8 cellular contexts compared by ENCODE assay signal in genomic region chr1:211328084-211328694, GRCh38. TPM values are rescaled to one million over a fixed set of nuclear protein-coding genes. Genes with fewer than 3 reads are reported as not detected.
DNase-seq lines count a peak whose midpoint lies in the region; ATAC-seq and TF ChIP-seq lines count a peak whose summit lies in the region.

No MANE protein-coding gene starts in this region.

- 89% methylated on average over 11 of the region's 11 CpGs for WGBS in suprapubic skin

- peaks cover 20% of the 10 kb centered on the region for H3K36me3 Mint-ChIP-seq in activated CD4-positive, alpha-beta T cell treated with anti-CD3 and anti-CD28 coated beads, Interleukin-2, amount 10 ng/mL, durations not matched to agents 24 days and 14 days (ENCODE audit: low read depth)
- no peaks in the 10 kb centered on the region for H3K36me3 Mint-ChIP-seq in T-cell

- POLR2A ChIA-PET in T-cell (lab: Charles Lee), result interaction anchor here in 1 of 2 donors (0.5 to 1.8 kb wide), 2 partner anchors 8 to 99 kb away, joined by 3 to 7 read pairs; no protein-coding TSS in a partner anchor

- DNase-seq in activated CD4-positive, alpha-beta T cell treated with anti-CD3 and anti-CD28 coated beads, Interleukin-2, amount 10 ng/mL, durations not matched to agents 24 days and 14 days, result peak; percentile 55
- DNase-seq in activated CD4-positive, alpha-beta T cell treated with anti-CD3 and anti-CD28 coated beads, Interleukin-2, amount 50 U/mL, for 48 hours, result no peak
- DNase-seq in T-cell, result peak in 1 of 34 experiments; percentile 18
- no peak for DNase-seq in suprapubic skin (ENCODE audit: low spot score in 2 of 2)
- DNase-seq in iPS-NIHi7 (ENCODE audit: extremely low spot score), result no peak

- CTCF ChIA-PET in T-cell (lab: Charles Lee), result interaction anchor here (0.8 to 2.3 kb wide), 6 partner anchors 26 to 186 kb away, joined by 3 to 9 read pairs (median 3); no protein-coding TSS in a partner anchor

- no peak for TF ChIP-seq CTCF in suprapubic skin (IDR thresholded peaks at IDR 0.05)

- H3K4me1 Mint-ChIP-seq in activated CD4-positive, alpha-beta T cell treated with anti-CD3 and anti-CD28 coated beads, Interleukin-2, amount 10 ng/mL, durations not matched to agents 24 days and 14 days, result peaks cover 76% of the 10 kb centered on the region
- H3K4me1 Mint-ChIP-seq in T-cell, result peaks cover 74 to 82% (median 78%) of the 10 kb centered on the region in 3 donors

- no peaks in the 10 kb centered on the region for H3K9me3 Mint-ChIP-seq in activated CD4-positive, alpha-beta T cell treated with anti-CD3 and anti-CD28 coated beads, Interleukin-2, amount 10 ng/mL, durations not matched to agents 24 days and 14 days
- H3K9me3 Mint-ChIP-seq in T-cell, result no peaks in the 10 kb centered on the region

- no peaks in the 10 kb centered on the region for H3K27me3 Mint-ChIP-seq in activated CD4-positive, alpha-beta T cell treated with anti-CD3 and anti-CD28 coated beads, Interleukin-2, amount 10 ng/mL, durations not matched to agents 24 days and 14 days
- no peaks in the 10 kb centered on the region for H3K27me3 Mint-ChIP-seq in T-cell

- H3K27me3 ChIP-seq in suprapubic skin, result no peaks in the 10 kb centered on the region

- H3K4me3 ChIP-seq in iPS-18c (ENCODE audit: insufficient read depth, low read depth, low read length), result 0 out of 2 replicates have a peak overlapping the region, but pooled peaks have one; percentile 66
- peak overlapping the region; percentile 79 for H3K4me3 ChIP-seq in suprapubic skin

- ATAC-seq in T-cell (replicated peaks in 1 of 4) (no peak), GM18873 (IDR thresholded peaks at IDR 0.05; ENCODE audit: low FRiP score, unreplicated experiment) (no peak), GM19035 (IDR thresholded peaks at IDR 0.05; ENCODE audit: unreplicated experiment) (no peak)

- intact Hi-C loops in activated CD4-positive, alpha-beta T cell treated with anti-CD3 and anti-CD28 coated beads, Interleukin-2, amount 10 ng/mL, durations not matched to agents 24 days and 14 days (cut with micrococcal nuclease), result loop anchor here (1.0 to 5.0 kb wide), 4 partner anchors 9 to 504 kb away; partner anchors contain the start of genes LPGAT1 and SLC30A1

- TF ChIP-seq POLR2A in suprapubic skin (IDR thresholded peaks at IDR 0.05), result no peak

- H3K36me3 ChIP-seq in suprapubic skin, result no peaks in the 10 kb centered on the region

- H3K9me3 ChIP-seq in iPS-18c (ENCODE audit: control insufficient read depth, insufficient read depth, low read length) (no peaks in the 10 kb centered on the region), suprapubic skin (no peaks in the 10 kb centered on the region)

- no peak for TF ChIP-seq EP300 in suprapubic skin (IDR thresholded peaks at IDR 0.05)

- H3K4me1 ChIP-seq in suprapubic skin, result peaks cover 49% of the 10 kb centered on the region

- H3K27ac ChIP-seq in suprapubic skin, result no peak overlapping the region

- H3K4me3 Mint-ChIP-seq in activated CD4-positive, alpha-beta T cell treated with anti-CD3 and anti-CD28 coated beads, Interleukin-2, amount 10 ng/mL, durations not matched to agents 24 days and 14 days, result peak overlapping the region; percentile 91
- peak overlapping the region; percentile 92 to 95 (median 95) for H3K4me3 Mint-ChIP-seq in T-cell

- H3K27ac Mint-ChIP-seq in activated CD4-positive, alpha-beta T cell treated with anti-CD3 and anti-CD28 coated beads, Interleukin-2, amount 10 ng/mL, durations not matched to agents 24 days and 14 days, result peak overlapping the region; percentile 94
- peak overlapping the region; percentile 91 to 92 for H3K27ac Mint-ChIP-seq in T-cell

RNA-seq across cellular contexts. Expression of gene TRAF5, which starts 1.6 kb away (rescaled TPM):
- 55.6 and 56.6 TPM in 2 replicates for total RNA-seq in activated CD4-positive, alpha-beta T cell treated with anti-CD3 and anti-CD28 coated beads, Interleukin-2, amount 10 ng/mL, durations not matched to agents 24 days and 14 days
- total RNA-seq in T-cell (10 to 100 TPM; 49.5 to 64.5 (median 57.2) TPM), suprapubic skin (10 to 100 TPM in 1 of 4 donors, 1 to 10 TPM in 3; 1.3 to 11.7 (median 4.3) TPM)
